8 cellular contexts compared by ENCODE assay signal in genomic region chr17:40113961-40114272, GRCh38. TPM values are rescaled to one million over a fixed set of nuclear protein-coding genes. Genes with fewer than 3 reads are reported as not detected.
DNase-seq lines count a peak whose midpoint lies in the region; ATAC-seq, FAIRE-seq and TF ChIP-seq lines count a peak whose summit lies in the region.

No MANE protein-coding gene starts in this region.

- no peaks in the 10 kb centered on the region for H3K27me3 ChIP-seq in cardiac muscle cell
- H3K27me3 ChIP-seq in astrocyte (ENCODE audit: insufficient read depth, low read length) = no peaks in the 10 kb centered on the region
- no peaks in the 10 kb centered on the region for H3K27me3 ChIP-seq in mesendoderm (ENCODE audit: insufficient read depth, low read length, poor library complexity)

- H3K79me2 ChIP-seq in astrocyte (ENCODE audit: insufficient read depth, low read length) (no peaks in the 10 kb centered on the region), mesendoderm (ENCODE audit: control insufficient read depth, insufficient read depth, low read length) (no peaks in the 10 kb centered on the region)

- DNase-seq in cardiac muscle cell (ENCODE audit: low read depth in 1 of 2, low spot score in 1 of 2) = peak in 1 of 2 donors; percentile 38
- DNase-seq in Right ventricle myocardium superior = no peak
- DNase-seq in astrocyte (ENCODE audit: low read depth) = peak; percentile 58
- DNase-seq in mesendoderm = peak; percentile 77
- no peak for DNase-seq in D341Med (ENCODE audit: low spot score)
- no peak for DNase-seq in NCI-H2107 treated with DMSO at 0.1 percent for 48 hours (lab: John Stamatoyannopoulos, UW; ENCODE audit: unreplicated experiment)

- peaks cover 41% of the 10 kb centered on the region for H3K4me1 ChIP-seq in cardiac muscle cell (ENCODE audit: low read depth)
- peaks cover 56% of the 10 kb centered on the region for H3K4me1 ChIP-seq in astrocyte (ENCODE audit: insufficient read depth, low read length)
- H3K4me1 ChIP-seq in mesendoderm (ENCODE audit: control insufficient read depth, low read depth, low read length) = peaks cover 10% of the 10 kb centered on the region
- H3K4me1 ChIP-seq in urinary bladder (ENCODE audit: insufficient read depth) = no peaks in the 10 kb centered on the region

- no peaks in the 10 kb centered on the region for H3K9me3 ChIP-seq in cardiac muscle cell (ENCODE audit: low read depth)
- H3K9me3 ChIP-seq in astrocyte (ENCODE audit: insufficient read depth, low read depth, low read length) = no peaks in the 10 kb centered on the region

- peaks cover 50% of the 10 kb centered on the region for H3K4me1 Mint-ChIP-seq in astrocyte (ENCODE audit: low read depth, unreplicated experiment)

- H2AFZ ChIP-seq in astrocyte (ENCODE audit: low read depth, low read length) = peak overlapping the region; percentile 43

- H4K5ac ChIP-seq in mesendoderm (ENCODE audit: low read length) = peak overlapping the region; percentile 77

- TF ChIP-seq CTCF in cardiac muscle cell (IDR thresholded peaks at IDR 0.05; ENCODE audit: low read depth, low read length) (no peak), astrocyte (IDR thresholded peaks at IDR 0.05; ENCODE audit: insufficient read depth, low read depth, low read length) (no peak)

- peak overlapping the region; percentile 86 for H3K56ac ChIP-seq in mesendoderm (ENCODE audit: low read length)

- peak overlapping the region; percentile 90 for H3K27ac ChIP-seq in cardiac muscle cell
- H3K27ac ChIP-seq in astrocyte (ENCODE audit: low read depth, low read length) = peak overlapping the region; percentile 86
- H3K27ac ChIP-seq in mesendoderm (ENCODE audit: low read depth, low read length) = peak overlapping the region; percentile 84
- peak overlapping the region; percentile 7 for H3K27ac ChIP-seq in urinary bladder (ENCODE audit: low read depth)

- H2BK15ac ChIP-seq in mesendoderm (replicated peaks; ENCODE audit: low read depth) = no peak overlapping the region

- no peaks in the 10 kb centered on the region for H3K36me3 ChIP-seq in cardiac muscle cell
- H3K36me3 ChIP-seq in astrocyte (ENCODE audit: insufficient read depth, low read length) = no peaks in the 10 kb centered on the region
- no peaks in the 10 kb centered on the region for H3K36me3 ChIP-seq in mesendoderm (ENCODE audit: control insufficient read depth, insufficient read depth, low read length)
- H3K36me3 ChIP-seq in urinary bladder (ENCODE audit: insufficient read depth) = no peaks in the 10 kb centered on the region

- H3K4ac ChIP-seq in mesendoderm (ENCODE audit: low read depth, low read length) = no peak overlapping the region

- peak overlapping the region; percentile 19 for H3K18ac ChIP-seq in mesendoderm (ENCODE audit: low read length)

- H3K36me3 Mint-ChIP-seq in astrocyte (ENCODE audit: low read depth, unreplicated experiment) = peaks cover 2% of the 10 kb centered on the region

- peak overlapping the region; percentile 83 for H3K4me2 ChIP-seq in astrocyte (ENCODE audit: low read length)
- peak overlapping the region; percentile 53 for H3K4me2 ChIP-seq in mesendoderm (ENCODE audit: low read length)

- no peaks in the 10 kb centered on the region for H3K27me3 Mint-ChIP-seq in astrocyte (ENCODE audit: low read depth, unreplicated experiment)

- no peak overlapping the region for H2BK120ac ChIP-seq in mesendoderm (ENCODE audit: low read depth, low read length)

- peaks cover 1% of the 10 kb centered on the region for H3K9me3 Mint-ChIP-seq in astrocyte (ENCODE audit: unreplicated experiment)

- intact Hi-C loops in Right ventricle myocardium superior (cut with DNase I) = loop anchor here (5.0 kb wide), 1 partner anchor 53 kb away; no protein-coding TSS in a partner anchor

- H3K79me1 ChIP-seq in mesendoderm (ENCODE audit: low read length) = no peaks in the 10 kb centered on the region

- WGBS in mesendoderm (ENCODE audit: extremely low coverage, insufficient coverage, low lambda C conversion rate) = no CpG with 5 or more reads among the region's 5 CpGs
- whole genome bisulfite sequencing in urinary bladder = 21% methylated on average over 5 of the region's 5 CpGs

- H4K20me1 ChIP-seq in astrocyte (ENCODE audit: insufficient read depth, low read length) = no peaks in the 10 kb centered on the region

- ATAC-seq in Right ventricle myocardium superior (ENCODE audit: poor library complexity) (no peak), GM21447 (IDR thresholded peaks at IDR 0.05; ENCODE audit: unreplicated experiment) (no peak)

- peak overlapping the region; percentile 98 for H3K27ac Mint-ChIP-seq in astrocyte (ENCODE audit: unreplicated experiment)

- H2BK5ac ChIP-seq in mesendoderm (ENCODE audit: low read length) = no peak overlapping the region

- H3K9ac ChIP-seq in astrocyte (ENCODE audit: low read length) = peak overlapping the region; percentile 79
- peak overlapping the region; percentile 88 for H3K9ac ChIP-seq in mesendoderm (ENCODE audit: low read length)

- H3K4me3 ChIP-seq in cardiac muscle cell = peak overlapping the region; percentile 23
- peak overlapping the region; percentile 45 for H3K4me3 ChIP-seq in astrocyte (ENCODE audit: insufficient read depth, low read depth, low read length)
- no peak overlapping the region for H3K4me3 ChIP-seq in mesendoderm (ENCODE audit: low read length)
- no peak overlapping the region for H3K4me3 ChIP-seq in urinary bladder (ENCODE audit: low read depth, low read length)

- no peak for FAIRE-seq in astrocyte (lab: Jason Lieb, UNC)

- H4K8ac ChIP-seq in mesendoderm (ENCODE audit: low read depth, low read length) = no peak overlapping the region

- no peak overlapping the region for H2AK5ac ChIP-seq in mesendoderm (ENCODE audit: low read length)

- H3K4me3 Mint-ChIP-seq in astrocyte (ENCODE audit: unreplicated experiment) = peak overlapping the region; percentile 71

- no peak overlapping the region for H3K23ac ChIP-seq in mesendoderm (ENCODE audit: low read length)

RNA-seq across cellular contexts. Expression of gene MSL1, which starts 7.9 kb away (rescaled TPM):
- 96.8 and 104 TPM in 2 replicates for total RNA-seq in cardiac muscle cell
- 27.3 and 33.2 TPM in 2 replicates for polyA plus RNA-seq in cardiac muscle cell
- total RNA-seq in Right ventricle myocardium superior = 46.8 TPM
- 81.9 and 83.3 TPM in 2 replicates for total RNA-seq in astrocyte
- polyA plus RNA-seq in mesendoderm (2013, experiment 1 of 2) = 40.3 TPM
- 40.9 TPM for polyA plus RNA-seq in mesendoderm (2013, experiment 2 of 2)
- 81.3 TPM for total RNA-seq in urinary bladder
- 70.9 TPM for polyA plus RNA-seq in urinary bladder

RNA-seq across cellular contexts. Expression of gene NR1D1, which starts 13.5 kb away (rescaled TPM):
- 1.2 and 3.7 TPM in 2 replicates for total RNA-seq in cardiac muscle cell
- polyA plus RNA-seq in cardiac muscle cell = 1.7 and 4.2 TPM in 2 replicates
- total RNA-seq in Right ventricle myocardium superior = 21.1 TPM
- total RNA-seq in astrocyte = 8.7 and 10.1 TPM in 2 replicates
- polyA plus RNA-seq in mesendoderm (2013, experiment 1 of 2) = 2.3 TPM
- 2.5 TPM for polyA plus RNA-seq in mesendoderm (2013, experiment 2 of 2)
- total RNA-seq in urinary bladder = 2.0 TPM
- 18.1 TPM for polyA plus RNA-seq in urinary bladder

RNA-seq across cellular contexts. Expression of gene CASC3, which starts 26.4 kb away (rescaled TPM):
- total RNA-seq in cardiac muscle cell (32.5 and 49.9 TPM in 2 replicates), Right ventricle myocardium superior (45.9 TPM), astrocyte (55.0 and 56.1 TPM in 2 replicates), urinary bladder (45.4 TPM)
- polyA plus RNA-seq in cardiac muscle cell (54.6 and 95.1 TPM in 2 replicates), urinary bladder (64.2 TPM)
- 77.1 TPM for polyA plus RNA-seq in mesendoderm (2013, experiment 1 of 2)
- 77.4 TPM for polyA plus RNA-seq in mesendoderm (2013, experiment 2 of 2)

RNA-seq across cellular contexts. Expression of gene THRA, which starts 51.2 kb away (rescaled TPM):
- 78.1 and 87.0 TPM in 2 replicates for total RNA-seq in cardiac muscle cell
- polyA plus RNA-seq in cardiac muscle cell = 58.1 and 65.4 TPM in 2 replicates
- total RNA-seq in Right ventricle myocardium superior = 80.0 TPM
- total RNA-seq in astrocyte = 16.7 and 20.4 TPM in 2 replicates
- 2.5 TPM for polyA plus RNA-seq in mesendoderm (2013, experiment 1 of 2)
- 2.9 TPM for polyA plus RNA-seq in mesendoderm (2013, experiment 2 of 2)
- total RNA-seq in urinary bladder = 35.5 TPM
- polyA plus RNA-seq in urinary bladder = 76.3 TPM

RNA-seq across cellular contexts. Expression of gene MED24, which starts 59.7 kb away (rescaled TPM):
- 116 and 125 TPM in 2 replicates for total RNA-seq in cardiac muscle cell
- polyA plus RNA-seq in cardiac muscle cell = 102 and 121 TPM in 2 replicates
- 54.0 TPM for total RNA-seq in Right ventricle myocardium superior
- 49.2 and 56.4 TPM in 2 replicates for total RNA-seq in astrocyte
- 54.7 TPM for polyA plus RNA-seq in mesendoderm (2013, experiment 1 of 2)
- 54.0 TPM for polyA plus RNA-seq in mesendoderm (2013, experiment 2 of 2)
- 45.8 TPM for total RNA-seq in urinary bladder
- polyA plus RNA-seq in urinary bladder = 52.4 TPM

Comparison
In these comparisons a context has a peak if more than half of its experiments do, and no peak if none do; other contexts are left out.
1. DNase-seq: peak in astrocyte (single experiment) and mesendoderm (single experiment); none in Right ventricle myocardium superior (single experiment), D341Med (single experiment) and NCI-H2107 treated with DMSO at 0.1 percent for 48 hours (single experiment).
2. H3K27ac ChIP-seq: peak in every context shown above with its lines; median percentile 90 in cardiac muscle cell; 86 in astrocyte; 84 in mesendoderm; 7 in urinary bladder.
3. H3K4me3 ChIP-seq: peak in cardiac muscle cell (single experiment) and astrocyte (single experiment); none in mesendoderm (single experiment) and urinary bladder (single experiment).